Comparison of ENCODE assay signal across 18 cellular contexts in genomic region chr13:65336916-65337315, GRCh38.
A peak's percentile ranks its signal among the peaks of the same experiment; 100 is the strongest.
DNase-seq lines count a peak whose midpoint lies in the region; TF ChIP-seq lines count a peak whose summit lies in the region.
"Had no signal": no experiment of that assay in that cellular context is flagged by ENCODE, and none has a peak within 500 bp of the region (broad histone marks: within the 10 kb centered on the region; RNA-seq: fewer than 3 reads in every experiment).

No MANE protein-coding gene starts in this region.

- DNase-seq in COR-L47 (lab: John Stamatoyannopoulos, UW) (peak; percentile 80), NCI-H2081 treated with DMSO at 0.1 percent for 48 hours (lab: John Stamatoyannopoulos, UW) (peak; percentile 52), astrocyte of the spinal cord (ENCODE audit: low read depth, low spot score) (peak; percentile 91), myocyte (ENCODE audit: low read depth) (peak; percentile 8), pons (ENCODE audit: low spot score) (no peak), NCI-H1105 treated with DMSO at 0.1 percent for 48 hours (lab: John Stamatoyannopoulos, UW) (no peak)
- DNase-seq in activated naive CD4-positive, alpha-beta T cell treated with Interleukin-2 at 50 U/mL for 16 hours = no peak
- DNase-seq: activated CD4-positive, CD25-positive, alpha-beta regulatory T cell treated with anti-CD3 and anti-CD28 coated beads, Interleukin-2, amount 50 U/mL, for 72 hours; activated naive CD4-positive, alpha-beta T cell treated with anti-CD3 and anti-CD28 coated beads, Interleukin-2, amount 10 ng/mL, durations not matched to agents 7 days and 5 days; central memory CD4-positive, alpha-beta T cell; effector memory CD8-positive, alpha-beta T cell; lower lobe of right lung; natural killer cell; NCI-H1930; retina; Right ventricle myocardium superior; stimulated activated CD4-positive, alpha-beta T cell treated with anti-CD3 and anti-CD28 coated beads, Interleukin-2, amount 100 ng/mL, for 24 hours had no signal

- TF ChIP-seq CTCF in astrocyte of the spinal cord (IDR thresholded peaks at IDR 0.05; ENCODE audit: low read depth, low read length) = no peak

- H3K4me3 ChIP-seq in astrocyte of the spinal cord (ENCODE audit: low read depth, low read length) = no peak overlapping the region
- H3K4me3 ChIP-seq: lower lobe of right lung, suprapubic skin had no signal

- in situ Hi-C loops in astrocyte of the spinal cord (cut with HindIII; ENCODE audit: low sequenced_read_pairs) = no loop called here

Comparison
In these comparisons a context has a peak if more than half of its experiments do, and no peak if none do; other contexts are left out.
1. DNase-seq: peak in COR-L47 (single experiment), NCI-H2081 treated with DMSO at 0.1 percent for 48 hours (single experiment), astrocyte of the spinal cord (single experiment) and myocyte (single experiment); none in pons (single experiment), activated naive CD4-positive, alpha-beta T cell treated with Interleukin-2 at 50 U/mL for 16 hours (single experiment) and NCI-H1105 treated with DMSO at 0.1 percent for 48 hours (single experiment).